Comparison of ENCODE assay signal across 8 cellular contexts in genomic region chr3:100492810-100493140, GRCh38. TPM values are rescaled to one million over a fixed set of nuclear protein-coding genes. Genes with fewer than 3 reads are reported as not detected.
DNase-seq lines count a peak whose midpoint lies in the region; ATAC-seq and TF ChIP-seq lines count a peak whose summit lies in the region.

No MANE protein-coding gene starts in this region.

- H3K79me2 ChIP-seq in DOHH2 (ENCODE audit: control insufficient read depth, low read length) = no peaks in the 10 kb centered on the region

- H3K27ac ChIP-seq in DOHH2 (ENCODE audit: low read depth, low read length) (no peak overlapping the region), Peyer's patch (peak overlapping the region in 3 of 4 donors; percentile 37 to 76 (median 52)), esophagus muscularis mucosa (replicated peaks in 1 of 4) (peak overlapping the region; percentile 77 to 89 (median 88)), ovary (peak overlapping the region; percentile 54 to 66)

- H3K4me1 ChIP-seq in DOHH2 (ENCODE audit: control insufficient read depth, low read length) (peaks cover 8% of the 10 kb centered on the region), Peyer's patch (no peaks in the 10 kb centered on the region), esophagus muscularis mucosa (peaks cover 5 to 16% (median 13%) of the 10 kb centered on the region in 4 donors), ovary (ENCODE audit: insufficient read depth) (no peaks in the 10 kb centered on the region)

- WGBS in esophagus muscularis mucosa = 1% methylated on average over 6 of the region's 6 CpGs
- 0 to 1% (median 0%) methylated on average over 6 of the region's 6 CpGs for WGBS in ovary, 3 donors

- no peaks in the 10 kb centered on the region for H4K20me1 ChIP-seq in DOHH2 (ENCODE audit: control insufficient read depth, insufficient read depth, low read depth, low read length)

- peak overlapping the region; percentile 67 for H3K4me2 ChIP-seq in DOHH2 (ENCODE audit: low read length)

- TF ChIP-seq EP300 in esophagus muscularis mucosa (IDR thresholded peaks at IDR 0.05) = no peak
- no peak for TF ChIP-seq EP300 in ovary (IDR thresholded peaks at IDR 0.05)

- TF ChIP-seq CTCF in DOHH2 (IDR thresholded peaks at IDR 0.05; ENCODE audit: low read depth, low read length, poor library complexity, severe bottlenecking) (no peak), Peyer's patch (IDR thresholded peaks at IDR 0.05) (no peak), esophagus muscularis mucosa (IDR thresholded peaks at IDR 0.05) (no peak), ovary (IDR thresholded peaks at IDR 0.05) (no peak)

- intact Hi-C loops in esophagus muscularis mucosa (cut with DNase I) = loop anchor here (10.0 kb wide), 1 partner anchor 658 kb away; no protein-coding TSS in a partner anchor
- intact Hi-C loops in ovary (cut with DNase I) = loop anchor here in 1 of 4 donors (10.0 kb wide), 1 partner anchor 88 kb away; the partner anchor contains the start of genes LNP1 and TOMM70

- ATAC-seq in HG03457 (IDR thresholded peaks at IDR 0.05; ENCODE audit: unreplicated experiment) = no peak

- no peaks in the 10 kb centered on the region for H3K36me3 ChIP-seq in DOHH2 (ENCODE audit: control insufficient read depth, low read length)
- no peaks in the 10 kb centered on the region for H3K36me3 ChIP-seq in Peyer's patch
- H3K36me3 ChIP-seq in esophagus muscularis mucosa = no peaks in the 10 kb centered on the region
- H3K36me3 ChIP-seq in ovary = no peaks in the 10 kb centered on the region

- no peak for TF ChIP-seq POLR2A in Peyer's patch (IDR thresholded peaks at IDR 0.05)
- no peak for TF ChIP-seq POLR2A in esophagus muscularis mucosa (IDR thresholded peaks at IDR 0.05; ENCODE audit: low read depth)
- TF ChIP-seq POLR2A in ovary (IDR thresholded peaks at IDR 0.05) = no peak

- peaks cover 22% of the 10 kb centered on the region for H3K27me3 ChIP-seq in DOHH2 (ENCODE audit: control insufficient read depth, low read length)
- no peaks in the 10 kb centered on the region for H3K27me3 ChIP-seq in Peyer's patch
- no peaks in the 10 kb centered on the region for H3K27me3 ChIP-seq in esophagus muscularis mucosa
- H3K27me3 ChIP-seq in ovary = no peaks in the 10 kb centered on the region

- no peaks in the 10 kb centered on the region for H3K9me3 ChIP-seq in DOHH2 (ENCODE audit: control insufficient read depth, insufficient read depth, low read length)
- H3K9me3 ChIP-seq in Peyer's patch = no peaks in the 10 kb centered on the region
- no peaks in the 10 kb centered on the region for H3K9me3 ChIP-seq in esophagus muscularis mucosa
- no peaks in the 10 kb centered on the region for H3K9me3 ChIP-seq in ovary

- H3K9me2 ChIP-seq in DOHH2 (replicated peaks; ENCODE audit: control insufficient read depth, low read length) = no peaks in the 10 kb centered on the region

- H3K4me3 ChIP-seq in DOHH2 (ENCODE audit: low read length) (peak overlapping the region; percentile 68), Peyer's patch (peak overlapping the region; percentile 44 to 60 (median 52)), esophagus muscularis mucosa (peak overlapping the region; percentile 59 to 78 (median 64)), ovary (peak overlapping the region; percentile 42)

- no peaks in the 10 kb centered on the region for H3F3A ChIP-seq in DOHH2 (ENCODE audit: control insufficient read depth, insufficient read depth)

- DNase-seq in Peyer's patch = no peak
- no peak for DNase-seq in esophagus muscularis mucosa (ENCODE audit: extremely low spot score)
- DNase-seq in ovary = no peak
- no peak for DNase-seq in retina
- no peak for DNase-seq in activated CD4-positive, CD25-positive, alpha-beta regulatory T cell (lab: John Stamatoyannopoulos, UW)
- no peak for DNase-seq in NCI-H1048 (lab: John Stamatoyannopoulos, UW)

RNA-seq across cellular contexts. Expression of gene TMEM45A, which starts 0.4 kb away (rescaled TPM):
- total RNA-seq in Peyer's patch (1 to 10 TPM in 2 of 4 donors, under 1 TPM in 1, not detected in 1; 0.66 to 5.3 (median 4.7) TPM), esophagus muscularis mucosa (10 to 100 TPM in 2 of 4 donors, 1 to 10 TPM in 2; 8.7 to 17.2 (median 9.6) TPM), ovary (10 to 100 TPM in 2 of 7 donors, 1 to 10 TPM in 5; 6.1 to 21.5 (median 9.0) TPM)
- 10 to 100 TPM; 11.8 to 72.0 TPM for polyA plus RNA-seq in ovary
